ENCODE assay signal across 1 cellular context in the genomic region with DNA sequence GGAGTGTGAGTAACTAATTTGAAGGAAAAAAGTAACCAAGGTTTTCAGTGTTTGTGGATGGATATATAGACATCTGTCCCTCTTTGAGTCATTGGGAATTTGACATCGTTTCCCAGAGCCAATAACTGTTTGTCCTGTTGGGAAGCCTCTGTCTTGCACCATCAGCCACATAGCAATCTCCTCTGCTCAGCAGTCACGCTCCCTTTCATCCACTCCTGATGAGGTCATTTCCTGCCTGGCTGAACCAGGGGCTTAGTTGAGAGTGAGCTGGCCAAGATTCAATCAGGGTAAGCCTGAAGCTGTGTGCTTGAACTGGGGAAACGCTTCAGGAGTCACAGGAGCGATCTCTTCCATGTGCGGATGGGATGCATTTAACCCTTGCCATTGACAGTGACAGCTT.
TF ChIP-seq lines count a peak whose summit lies in the region.

No MANE protein-coding gene starts in this region.

TF ChIP-seq in HepG2, 621 proteins besides CTCF, POLR2A, EP300 and RAD21 (continued from another document):
- TF ChIP-seq, protein P1, sequence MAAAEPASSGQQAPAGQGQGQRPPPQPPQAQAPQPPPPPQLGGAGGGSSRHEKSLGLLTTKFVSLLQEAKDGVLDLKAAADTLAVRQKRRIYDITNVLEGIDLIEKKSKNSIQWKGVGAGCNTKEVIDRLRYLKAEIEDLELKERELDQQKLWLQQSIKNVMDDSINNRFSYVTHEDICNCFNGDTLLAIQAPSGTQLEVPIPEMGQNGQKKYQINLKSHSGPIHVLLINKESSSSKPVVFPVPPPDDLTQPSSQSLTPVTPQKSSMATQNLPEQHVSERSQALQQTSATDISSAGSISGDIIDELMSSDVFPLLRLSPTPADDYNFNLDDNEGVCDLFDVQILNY (CRISPR knock-in tag; conservative IDR thresholded peaks at IDR 0.05), result no peak
- TF ChIP-seq SAP130 (CRISPR knock-in tag; IDR thresholded peaks at IDR 0.05; ENCODE audit: low read depth) (0 out of 2 replicates have a peak, but pooled peaks have one; percentile 12), KLF13 (CRISPR knock-in tag; IDR thresholded peaks at IDR 0.05) (no peak), GABPB1 (CRISPR knock-in tag; IDR thresholded peaks at IDR 0.05) (peak; percentile 30; the same call in 1 of the 2 replicates), ZSCAN21 (CRISPR knock-in tag; IDR thresholded peaks at IDR 0.05; ENCODE audit: borderline replicate concordance) (no peak), ZNF253 (CRISPR knock-in tag; IDR thresholded peaks at IDR 0.05; ENCODE audit: borderline replicate concordance) (no peak), ZNF124 (CRISPR knock-in tag; IDR thresholded peaks at IDR 0.05) (no peak), STAG1 (CRISPR knock-in tag; IDR thresholded peaks at IDR 0.05) (no peak), ZNF761 (CRISPR knock-in tag; conservative IDR thresholded peaks at IDR 0.05) (no peak), ZBTB7A (CRISPR knock-in tag; IDR thresholded peaks at IDR 0.05) (no peak), ZNF180 (CRISPR knock-in tag; IDR thresholded peaks at IDR 0.05; ENCODE audit: borderline replicate concordance, low read depth) (no peak), ZNF567 (CRISPR knock-in tag; IDR thresholded peaks at IDR 0.05; ENCODE audit: borderline replicate concordance) (no peak), BHLHE40 (IDR thresholded peaks at IDR 0.05; ENCODE audit: low read length) (no peak), RFXANK (CRISPR knock-in tag; IDR thresholded peaks at IDR 0.05) (no peak), XBP1 (CRISPR knock-in tag; IDR thresholded peaks at IDR 0.05) (no peak), ZNF788 (CRISPR knock-in tag; IDR thresholded peaks at IDR 0.05; ENCODE audit: borderline replicate concordance) (no peak), CBX5 (CRISPR knock-in tag; IDR thresholded peaks at IDR 0.05; ENCODE audit: borderline replicate concordance) (no peak), CBX2 (IDR thresholded peaks at IDR 0.05; ENCODE audit: low read depth, low read length) (no peak), CBX2 (CRISPR knock-in tag; IDR thresholded peaks at IDR 0.05; ENCODE audit: low read depth) (no peak), ZNF432 (CRISPR knock-in tag; IDR thresholded peaks at IDR 0.05; ENCODE audit: borderline replicate concordance) (no peak), KMT2A (CRISPR knock-in tag; IDR thresholded peaks at IDR 0.05) (no peak), ZNF33A (CRISPR knock-in tag; IDR thresholded peaks at IDR 0.05; ENCODE audit: borderline replicate concordance) (no peak), PCBP2 (optimal IDR thresholded peaks at IDR 0.05; ENCODE audit: low read depth, low read length, poor library complexity, severe bottlenecking) (no peak), RBAK (CRISPR knock-in tag; IDR thresholded peaks at IDR 0.05) (no peak), ZBTB21 (CRISPR knock-in tag; IDR thresholded peaks at IDR 0.05) (0 out of 2 replicates have a peak, but pooled peaks have one; percentile 35), ATF7 (IDR thresholded peaks at IDR 0.05) (peak; percentile 50; the same call in 1 of the 2 replicates), ATF7 (CRISPR knock-in tag; IDR thresholded peaks at IDR 0.05) (no peak), FOSL2 (CRISPR knock-in tag; IDR thresholded peaks at IDR 0.05) (peak; percentile 66), ZNF75D (CRISPR knock-in tag; IDR thresholded peaks at IDR 0.05; ENCODE audit: borderline replicate concordance) (no peak), ELF1 (CRISPR knock-in tag; IDR thresholded peaks at IDR 0.05) (no peak), ATAD3A (CRISPR knock-in tag; IDR thresholded peaks at IDR 0.05) (no peak), SRSF4 (IDR thresholded peaks at IDR 0.05; ENCODE audit: low read depth, low read length, poor library complexity, severe bottlenecking) (no peak), ZNF652 (CRISPR knock-in tag; IDR thresholded peaks at IDR 0.05; ENCODE audit: borderline replicate concordance, low read depth) (no peak), FOXK2 (IDR thresholded peaks at IDR 0.05) (no peak), ZNF30 (CRISPR knock-in tag; IDR thresholded peaks at IDR 0.05) (no peak), ZMYM2 (CRISPR knock-in tag; IDR thresholded peaks at IDR 0.05) (no peak), KAT7 (CRISPR knock-in tag; IDR thresholded peaks at IDR 0.05; ENCODE audit: borderline replicate concordance) (no peak), PCBP1 (IDR thresholded peaks at IDR 0.05; ENCODE audit: borderline replicate concordance, low read depth, low read length) (no peak), TEAD2 (CRISPR knock-in tag; IDR thresholded peaks at IDR 0.05) (no peak), CREB1 (IDR thresholded peaks at IDR 0.05) (no peak), CREB1 (CRISPR knock-in tag; IDR thresholded peaks at IDR 0.05) (0 out of 2 replicates have a peak, but pooled peaks have one; percentile 20), ZNF749 (CRISPR knock-in tag; IDR thresholded peaks at IDR 0.05; ENCODE audit: borderline replicate concordance) (no peak), PHF21A (CRISPR knock-in tag; IDR thresholded peaks at IDR 0.05) (no peak), HNRNPL (IDR thresholded peaks at IDR 0.05; ENCODE audit: low read depth, low read length) (no peak), GABPA (IDR thresholded peaks at IDR 0.05; ENCODE audit: low read depth, low read length) (no peak), GABPA (CRISPR knock-in tag; IDR thresholded peaks at IDR 0.05; ENCODE audit: low read depth) (peak; percentile 44; the same call in 1 of the 2 replicates), NR2F1 (CRISPR knock-in tag; IDR thresholded peaks at IDR 0.05) (no peak)
- TF ChIP-seq, protein P2, sequence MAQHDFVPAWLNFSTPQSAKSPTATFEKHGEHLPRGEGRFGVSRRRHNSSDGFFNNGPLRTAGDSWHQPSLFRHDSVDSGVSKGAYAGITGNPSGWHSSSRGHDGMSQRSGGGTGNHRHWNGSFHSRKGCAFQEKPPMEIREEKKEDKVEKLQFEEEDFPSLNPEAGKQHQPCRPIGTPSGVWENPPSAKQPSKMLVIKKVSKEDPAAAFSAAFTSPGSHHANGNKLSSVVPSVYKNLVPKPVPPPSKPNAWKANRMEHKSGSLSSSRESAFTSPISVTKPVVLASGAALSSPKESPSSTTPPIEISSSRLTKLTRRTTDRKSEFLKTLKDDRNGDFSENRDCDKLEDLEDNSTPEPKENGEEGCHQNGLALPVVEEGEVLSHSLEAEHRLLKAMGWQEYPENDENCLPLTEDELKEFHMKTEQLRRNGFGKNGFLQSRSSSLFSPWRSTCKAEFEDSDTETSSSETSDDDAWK (CRISPR knock-in tag; IDR thresholded peaks at IDR 0.05), result no peak
- TF ChIP-seq, protein P3, sequence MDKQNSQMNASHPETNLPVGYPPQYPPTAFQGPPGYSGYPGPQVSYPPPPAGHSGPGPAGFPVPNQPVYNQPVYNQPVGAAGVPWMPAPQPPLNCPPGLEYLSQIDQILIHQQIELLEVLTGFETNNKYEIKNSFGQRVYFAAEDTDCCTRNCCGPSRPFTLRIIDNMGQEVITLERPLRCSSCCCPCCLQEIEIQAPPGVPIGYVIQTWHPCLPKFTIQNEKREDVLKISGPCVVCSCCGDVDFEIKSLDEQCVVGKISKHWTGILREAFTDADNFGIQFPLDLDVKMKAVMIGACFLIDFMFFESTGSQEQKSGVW (CRISPR knock-in tag; IDR thresholded peaks at IDR 0.05; ENCODE audit: borderline replicate concordance), result no peak
- TF ChIP-seq, protein P4, sequence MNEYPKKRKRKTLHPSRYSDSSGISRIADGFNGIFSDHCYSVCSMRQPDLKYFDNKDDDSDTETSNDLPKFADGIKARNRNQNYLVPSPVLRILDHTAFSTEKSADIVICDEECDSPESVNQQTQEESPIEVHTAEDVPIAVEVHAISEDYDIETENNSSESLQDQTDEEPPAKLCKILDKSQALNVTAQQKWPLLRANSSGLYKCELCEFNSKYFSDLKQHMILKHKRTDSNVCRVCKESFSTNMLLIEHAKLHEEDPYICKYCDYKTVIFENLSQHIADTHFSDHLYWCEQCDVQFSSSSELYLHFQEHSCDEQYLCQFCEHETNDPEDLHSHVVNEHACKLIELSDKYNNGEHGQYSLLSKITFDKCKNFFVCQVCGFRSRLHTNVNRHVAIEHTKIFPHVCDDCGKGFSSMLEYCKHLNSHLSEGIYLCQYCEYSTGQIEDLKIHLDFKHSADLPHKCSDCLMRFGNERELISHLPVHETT (CRISPR knock-in tag; conservative IDR thresholded peaks at IDR 0.05), result no peak
- TF ChIP-seq, protein P5, sequence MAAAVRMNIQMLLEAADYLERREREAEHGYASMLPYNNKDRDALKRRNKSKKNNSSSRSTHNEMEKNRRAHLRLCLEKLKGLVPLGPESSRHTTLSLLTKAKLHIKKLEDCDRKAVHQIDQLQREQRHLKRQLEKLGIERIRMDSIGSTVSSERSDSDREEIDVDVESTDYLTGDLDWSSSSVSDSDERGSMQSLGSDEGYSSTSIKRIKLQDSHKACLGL (CRISPR knock-in tag; IDR thresholded peaks at IDR 0.05), result no peak
- TF ChIP-seq, protein P6, sequence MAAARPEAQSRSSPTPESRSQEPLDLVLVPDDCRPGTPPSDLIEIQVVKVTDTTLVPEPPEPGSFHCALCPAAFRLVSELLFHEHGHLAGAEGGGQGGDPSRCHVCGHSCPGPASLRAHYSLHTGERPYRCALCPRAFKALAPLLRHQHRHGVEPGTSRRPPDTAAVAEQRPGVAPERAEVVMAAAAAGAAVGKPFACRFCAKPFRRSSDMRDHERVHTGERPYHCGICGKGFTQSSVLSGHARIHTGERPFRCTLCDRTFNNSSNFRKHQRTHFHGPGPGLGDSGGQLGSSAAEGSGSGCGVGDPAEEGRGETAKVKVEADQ (CRISPR knock-in tag; IDR thresholded peaks at IDR 0.05; ENCODE audit: borderline replicate concordance), result no peak
- TF ChIP-seq, protein P7, sequence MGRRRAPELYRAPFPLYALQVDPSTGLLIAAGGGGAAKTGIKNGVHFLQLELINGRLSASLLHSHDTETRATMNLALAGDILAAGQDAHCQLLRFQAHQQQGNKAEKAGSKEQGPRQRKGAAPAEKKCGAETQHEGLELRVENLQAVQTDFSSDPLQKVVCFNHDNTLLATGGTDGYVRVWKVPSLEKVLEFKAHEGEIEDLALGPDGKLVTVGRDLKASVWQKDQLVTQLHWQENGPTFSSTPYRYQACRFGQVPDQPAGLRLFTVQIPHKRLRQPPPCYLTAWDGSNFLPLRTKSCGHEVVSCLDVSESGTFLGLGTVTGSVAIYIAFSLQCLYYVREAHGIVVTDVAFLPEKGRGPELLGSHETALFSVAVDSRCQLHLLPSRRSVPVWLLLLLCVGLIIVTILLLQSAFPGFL (CRISPR knock-in tag; IDR thresholded peaks at IDR 0.05), result no peak
- TF ChIP-seq, protein P8, sequence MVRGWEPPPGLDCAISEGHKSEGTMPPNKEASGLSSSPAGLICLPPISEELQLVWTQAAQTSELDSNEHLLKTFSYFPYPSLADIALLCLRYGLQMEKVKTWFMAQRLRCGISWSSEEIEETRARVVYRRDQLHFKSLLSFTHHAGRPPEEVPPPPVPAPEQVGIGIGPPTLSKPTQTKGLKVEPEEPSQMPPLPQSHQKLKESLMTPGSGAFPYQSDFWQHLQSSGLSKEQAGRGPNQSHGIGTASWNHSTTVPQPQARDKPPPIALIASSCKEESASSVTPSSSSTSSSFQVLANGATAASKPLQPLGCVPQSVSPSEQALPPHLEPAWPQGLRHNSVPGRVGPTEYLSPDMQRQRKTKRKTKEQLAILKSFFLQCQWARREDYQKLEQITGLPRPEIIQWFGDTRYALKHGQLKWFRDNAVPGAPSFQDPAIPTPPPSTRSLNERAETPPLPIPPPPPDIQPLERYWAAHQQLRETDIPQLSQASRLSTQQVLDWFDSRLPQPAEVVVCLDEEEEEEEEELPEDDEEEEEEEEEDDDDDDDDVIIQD (CRISPR knock-in tag; IDR thresholded peaks at IDR 0.05; ENCODE audit: low read depth), result 0 out of 2 replicates have a peak, but pooled peaks have one; percentile 37
- TF ChIP-seq, protein P9, sequence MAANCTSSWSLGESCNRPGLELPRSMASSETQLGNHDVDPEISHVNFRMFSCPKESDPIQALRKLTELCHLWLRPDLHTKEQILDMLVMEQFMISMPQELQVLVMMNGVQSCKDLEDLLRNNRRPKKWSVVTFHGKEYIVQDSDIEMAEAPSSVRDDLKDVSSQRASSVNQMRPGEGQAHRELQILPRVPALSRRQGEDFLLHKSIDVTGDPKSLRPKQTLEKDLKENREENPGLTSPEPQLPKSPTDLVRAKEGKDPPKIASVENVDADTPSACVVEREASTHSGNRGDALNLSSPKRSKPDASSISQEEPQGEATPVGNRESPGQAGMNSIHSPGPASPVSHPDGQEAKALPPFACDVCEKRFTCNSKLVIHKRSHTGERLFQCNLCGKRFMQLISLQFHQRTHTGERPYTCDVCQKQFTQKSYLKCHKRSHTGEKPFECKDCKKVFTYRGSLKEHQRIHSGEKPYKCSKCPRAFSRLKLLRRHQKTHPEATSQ (CRISPR knock-in tag; IDR thresholded peaks at IDR 0.05; ENCODE audit: borderline replicate concordance), result no peak
- TF ChIP-seq, protein P10, sequence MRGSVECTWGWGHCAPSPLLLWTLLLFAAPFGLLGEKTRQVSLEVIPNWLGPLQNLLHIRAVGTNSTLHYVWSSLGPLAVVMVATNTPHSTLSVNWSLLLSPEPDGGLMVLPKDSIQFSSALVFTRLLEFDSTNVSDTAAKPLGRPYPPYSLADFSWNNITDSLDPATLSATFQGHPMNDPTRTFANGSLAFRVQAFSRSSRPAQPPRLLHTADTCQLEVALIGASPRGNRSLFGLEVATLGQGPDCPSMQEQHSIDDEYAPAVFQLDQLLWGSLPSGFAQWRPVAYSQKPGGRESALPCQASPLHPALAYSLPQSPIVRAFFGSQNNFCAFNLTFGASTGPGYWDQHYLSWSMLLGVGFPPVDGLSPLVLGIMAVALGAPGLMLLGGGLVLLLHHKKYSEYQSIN (CRISPR knock-in tag; IDR thresholded peaks at IDR 0.05; ENCODE audit: borderline replicate concordance), result no peak
- TF ChIP-seq, protein P11, sequence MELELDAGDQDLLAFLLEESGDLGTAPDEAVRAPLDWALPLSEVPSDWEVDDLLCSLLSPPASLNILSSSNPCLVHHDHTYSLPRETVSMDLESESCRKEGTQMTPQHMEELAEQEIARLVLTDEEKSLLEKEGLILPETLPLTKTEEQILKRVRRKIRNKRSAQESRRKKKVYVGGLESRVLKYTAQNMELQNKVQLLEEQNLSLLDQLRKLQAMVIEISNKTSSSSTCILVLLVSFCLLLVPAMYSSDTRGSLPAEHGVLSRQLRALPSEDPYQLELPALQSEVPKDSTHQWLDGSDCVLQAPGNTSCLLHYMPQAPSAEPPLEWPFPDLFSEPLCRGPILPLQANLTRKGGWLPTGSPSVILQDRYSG (CRISPR knock-in tag; IDR thresholded peaks at IDR 0.05), result no peak
